In genomic region chr19:4675346-4675745, GRCh38 we compare ENCODE assay signal across 20 cellular contexts.
"Had no signal": no experiment of that assay in that cellular context is flagged by ENCODE, and none has a peak within 500 bp of the region (broad histone marks: within the 10 kb centered on the region; RNA-seq: fewer than 3 reads in every experiment).

No MANE protein-coding gene starts in this region.

- H3K4me1 Mint-ChIP-seq: activated B cell treated with CpG ODN at 0.5 μM for 24 hours; activated naive CD8-positive, alpha-beta T cell treated with anti-CD3 and anti-CD28 coated beads for 36 hours; central memory CD8-positive, alpha-beta T cell had no signal

- H3K4me3 Mint-ChIP-seq: activated B cell treated with CpG ODN at 0.5 μM for 24 hours; activated CD4-positive, alpha-beta T cell treated with anti-CD3 and anti-CD28 coated beads for 36 hours; activated naive CD8-positive, alpha-beta T cell treated with anti-CD3 and anti-CD28 coated beads for 36 hours; activated T-cell treated with anti-CD3 and anti-CD28 coated beads, Interleukin-2, amount 50 U/mL, for 4 hours; central memory CD8-positive, alpha-beta T cell; T-helper 1 cell treated with Interleukin-12 subunit alpha and Interleukin-12 subunit beta and Interleukin-4 antibody, amounts not matched to agents 30 μg/mL and 1 μg/mL, for 36 hours had no signal

- H3K27ac Mint-ChIP-seq: activated B cell treated with CpG ODN at 0.5 μM for 24 hours; activated CD4-positive, alpha-beta T cell treated with anti-CD3 and anti-CD28 coated beads for 36 hours; activated naive CD8-positive, alpha-beta T cell treated with anti-CD3 and anti-CD28 coated beads for 36 hours; activated T-helper 2 cell treated with anti-CD3 and anti-CD28 coated beads, Interferon-gamma antibody, Interleukin-2, Interleukin-4, amounts not matched to agents 10 μg/mL and 5 μg/mL and 100 μg/mL, durations not matched to agents 14 hours and 24 hours and 36 hours; T-helper 1 cell treated with Interleukin-12 subunit alpha and Interleukin-12 subunit beta and Interleukin-4 antibody, amounts not matched to agents 30 μg/mL and 1 μg/mL, for 36 hours had no signal

- H3K4me3 ChIP-seq: coronary artery, esophagus squamous epithelium, gastroesophageal sphincter, spleen, tibial artery had no signal

- H3K27me3 Mint-ChIP-seq: activated B cell treated with CpG ODN at 0.5 μM for 24 hours; activated CD4-positive, alpha-beta T cell treated with anti-CD3 and anti-CD28 coated beads for 36 hours; activated naive CD8-positive, alpha-beta T cell treated with anti-CD3 and anti-CD28 coated beads for 36 hours; central memory CD8-positive, alpha-beta T cell; progenitor cell of endocrine pancreas had no signal

- H3K27me3 ChIP-seq: esophagus squamous epithelium, gastroesophageal sphincter, spleen, tibial artery had no signal

- DNase-seq: activated B cell treated with CpG ODN at 0.5 μM for 24 hours; activated CD4-positive, alpha-beta T cell treated with anti-CD3 and anti-CD28 coated beads for 36 hours; activated CD4-positive, alpha-beta T cell treated with anti-CD3 and anti-CD28 coated beads, Interleukin-2, amount 50 U/mL, for 48 hours; activated CD8-positive, alpha-beta memory T cell treated with anti-CD3 and anti-CD28 coated beads, Interleukin-2, amount 50 U/mL, for 48 hours; activated naive CD4-positive, alpha-beta T cell treated with Interleukin-2 at 50 U/mL for 16 hours; activated naive CD8-positive, alpha-beta T cell treated with anti-CD3 and anti-CD28 coated beads for 36 hours; activated T-cell treated with anti-CD3 and anti-CD28 coated beads, Interleukin-2, amount 50 U/mL, for 4 hours; esophagus squamous epithelium; head of caudate nucleus; mesenchymal stem cell; spleen; stimulated activated CD4-positive, alpha-beta T cell treated with anti-CD3 and anti-CD28 coated beads, Interleukin-4, amount 100 ng/mL, for 1 hour; stimulated activated naive CD4-positive, alpha-beta T cell; tibial artery had no signal

- ATAC-seq: activated CD4-positive, alpha-beta T cell treated with anti-CD3 and anti-CD28 coated beads for 36 hours; activated T-cell treated with anti-CD3 and anti-CD28 coated beads, Interleukin-2, amount 50 U/mL, for 4 hours; gastroesophageal sphincter had no signal

- H3K9me3 ChIP-seq: esophagus squamous epithelium, gastroesophageal sphincter, spleen, tibial artery had no signal

- H3K27ac ChIP-seq: coronary artery, esophagus squamous epithelium, gastroesophageal sphincter, spleen, tibial artery had no signal

- H3K9me3 Mint-ChIP-seq: activated B cell treated with CpG ODN at 0.5 μM for 24 hours; activated naive CD8-positive, alpha-beta T cell treated with anti-CD3 and anti-CD28 coated beads for 36 hours; activated T-cell treated with anti-CD3 and anti-CD28 coated beads, Interleukin-2, amount 50 U/mL, for 4 hours; activated T-helper 2 cell treated with anti-CD3 and anti-CD28 coated beads, Interferon-gamma antibody, Interleukin-2, Interleukin-4, amounts not matched to agents 10 μg/mL and 5 μg/mL and 100 μg/mL, durations not matched to agents 14 hours and 24 hours and 36 hours; central memory CD8-positive, alpha-beta T cell; T-helper 1 cell treated with Interleukin-12 subunit alpha and Interleukin-12 subunit beta and Interleukin-4 antibody, amounts not matched to agents 30 μg/mL and 1 μg/mL, for 36 hours had no signal
